In the genomic region with DNA sequence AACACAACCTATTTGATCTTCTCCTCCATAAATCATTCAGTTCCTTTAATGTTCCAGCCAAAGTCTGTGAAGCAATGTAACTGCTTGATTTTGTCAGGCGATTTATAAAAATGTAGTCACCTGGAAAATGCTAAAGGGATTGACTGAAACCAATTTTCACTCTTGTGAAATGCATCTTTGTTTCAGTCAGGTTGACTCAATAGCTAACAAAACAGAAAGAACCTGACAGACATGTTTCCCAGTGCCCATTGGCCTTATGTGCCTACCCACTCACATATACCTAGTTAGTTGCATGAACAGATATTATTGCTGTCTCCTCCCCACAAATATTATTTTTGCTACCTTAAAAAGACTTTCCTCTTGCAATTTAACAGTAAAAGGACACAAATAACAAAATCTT, we compare ENCODE assay signal across 21 cellular contexts.
DNase-seq lines count a peak whose midpoint lies in the region; ATAC-seq and TF ChIP-seq lines count a peak whose summit lies in the region.
"Had no signal": no experiment of that assay in that cellular context is flagged by ENCODE, and none has a peak within 500 bp of the region (broad histone marks: within the 10 kb centered on the region; RNA-seq: fewer than 3 reads in every experiment).

No MANE protein-coding gene starts in this region.

- H2BK15ac ChIP-seq in mesendoderm (replicated peaks; ENCODE audit: low read depth) = no peak overlapping the region

- no peak overlapping the region for H4K5ac ChIP-seq in mesendoderm (ENCODE audit: low read length)

- H4K8ac ChIP-seq in mesendoderm (ENCODE audit: low read depth, low read length) = no peak overlapping the region

- H3K27me3 ChIP-seq in CD4-positive, alpha-beta memory T cell (ENCODE audit: insufficient read depth, low read length) = no peaks in the 10 kb centered on the region
- no peaks in the 10 kb centered on the region for H3K27me3 ChIP-seq in mesendoderm (ENCODE audit: insufficient read depth, low read length, poor library complexity)
- H3K27me3 ChIP-seq in foreskin keratinocyte = no peaks in the 10 kb centered on the region
- H3K27me3 ChIP-seq: MG63 had no signal

- no peak overlapping the region for H3K56ac ChIP-seq in mesendoderm (ENCODE audit: low read length)

- no peak overlapping the region for H3K18ac ChIP-seq in mesendoderm (ENCODE audit: low read length)

- H2BK5ac ChIP-seq in mesendoderm (ENCODE audit: low read length) = no peak overlapping the region

- H3K27me3 Mint-ChIP-seq in activated CD4-positive, alpha-beta T cell treated with anti-CD3 and anti-CD28 coated beads, Interleukin-2, amount 10 ng/mL, durations not matched to agents 24 days and 14 days = no peaks in the 10 kb centered on the region
- no peaks in the 10 kb centered on the region for H3K27me3 Mint-ChIP-seq in CD4-positive, alpha-beta memory T cell
- H3K27me3 Mint-ChIP-seq in activated CD8-positive, alpha-beta T cell treated with anti-CD3 and anti-CD28 coated beads, Interleukin-2, amount 10 ng/mL, durations not matched to agents 7 days and 5 days (ENCODE audit: low read depth) = no peaks in the 10 kb centered on the region
- peaks cover 0 to 3% (median 0%) of the 10 kb centered on the region in 3 donors for H3K27me3 Mint-ChIP-seq in immature natural killer cell (ENCODE audit: low read depth in 3 of 3)
- H3K27me3 Mint-ChIP-seq: activated naive CD8-positive, alpha-beta T cell had no signal

- ATAC-seq in activated CD8-positive, alpha-beta T cell treated with anti-CD3 and anti-CD28 coated beads, Interleukin-2, amount 10 ng/mL, durations not matched to agents 7 days and 5 days = no peak
- ATAC-seq in HG02798 (IDR thresholded peaks at IDR 0.05; ENCODE audit: poor library complexity, unreplicated experiment) (no peak), foreskin keratinocyte (no peak)
- ATAC-seq: K562, left cardiac atrium, psoas muscle had no signal

- peaks cover 35% of the 10 kb centered on the region for H3K4me1 Mint-ChIP-seq in activated CD4-positive, alpha-beta T cell treated with anti-CD3 and anti-CD28 coated beads, Interleukin-2, amount 10 ng/mL, durations not matched to agents 24 days and 14 days
- peaks cover 24 to 57% (median 42%) of the 10 kb centered on the region in 4 donors for H3K4me1 Mint-ChIP-seq in CD4-positive, alpha-beta memory T cell
- peaks cover 33% of the 10 kb centered on the region for H3K4me1 Mint-ChIP-seq in activated CD8-positive, alpha-beta T cell treated with anti-CD3 and anti-CD28 coated beads, Interleukin-2, amount 10 ng/mL, durations not matched to agents 7 days and 5 days (ENCODE audit: low read depth)
- peaks cover 47 to 53% of the 10 kb centered on the region in 2 donors for H3K4me1 Mint-ChIP-seq in immature natural killer cell

- H3K23ac ChIP-seq in mesendoderm (ENCODE audit: low read length) = no peak overlapping the region

- CTCF ChIA-PET in CD4-positive, alpha-beta memory T cell (lab: Charles Lee; ENCODE audit: partially characterized antibody) = no interaction called here
- CTCF ChIA-PET in activated CD8-positive, alpha-beta T cell treated with anti-CD3 and anti-CD28 coated beads, Interleukin-2, amount 10 ng/mL, durations not matched to agents 7 days and 5 days (lab: Charles Lee) = interaction anchor here (0.7 to 0.9 kb wide), 2 partner anchors 8 to 9 kb away, joined by 3 read pairs; no protein-coding TSS in a partner anchor

- no peak for DNase-seq in activated CD4-positive, alpha-beta T cell treated with anti-CD3 and anti-CD28 coated beads, Interleukin-2, amount 10 ng/mL, durations not matched to agents 24 days and 14 days
- no peak for DNase-seq in activated CD4-positive, alpha-beta T cell treated with anti-CD3 and anti-CD28 coated beads, Interleukin-2, amount 50 U/mL, for 4 hours
- no peak for DNase-seq in CD4-positive, alpha-beta memory T cell
- DNase-seq in activated CD8-positive, alpha-beta T cell treated with anti-CD3 and anti-CD28 coated beads, Interleukin-2, amount 10 ng/mL, durations not matched to agents 7 days and 5 days = no peak
- DNase-seq in immature natural killer cell (no peak), mesendoderm (no peak), foreskin keratinocyte (no peak)
- DNase-seq: activated CD4-positive, CD25-positive, alpha-beta regulatory T cell treated with anti-CD3 and anti-CD28 coated beads, Interleukin-2, amount 50 U/mL, for 72 hours; activated CD8-positive, alpha-beta memory T cell treated with anti-CD3 and anti-CD28 coated beads, Interleukin-2, amount 50 U/mL, for 4 hours; left cardiac atrium; MG63; NCI-H1417 treated with DMSO at 0.1 percent for 48 hours; NCI-H2107; NCI-H446 treated with DMSO at 0.1 percent for 48 hours; nucleus accumbens; psoas muscle; SHP77 treated with DMSO at 0.1 percent for 48 hours had no signal

- no peak overlapping the region for H3K4me2 ChIP-seq in mesendoderm (ENCODE audit: low read length)

- no peaks in the 10 kb centered on the region for H3K36me3 ChIP-seq in CD4-positive, alpha-beta memory T cell (ENCODE audit: insufficient read depth, low read length)
- no peaks in the 10 kb centered on the region for H3K36me3 ChIP-seq in mesendoderm (ENCODE audit: control insufficient read depth, insufficient read depth, low read length)
- H3K36me3 ChIP-seq: MG63 had no signal

- H3K79me1 ChIP-seq in mesendoderm (ENCODE audit: low read length) = no peaks in the 10 kb centered on the region

- H3K4me1 ChIP-seq in CD4-positive, alpha-beta memory T cell (ENCODE audit: insufficient read depth, low read length) = peaks cover 58% of the 10 kb centered on the region
- no peaks in the 10 kb centered on the region for H3K4me1 ChIP-seq in mesendoderm (ENCODE audit: control insufficient read depth, low read depth, low read length)
- H3K4me1 ChIP-seq in foreskin keratinocyte = no peaks in the 10 kb centered on the region
- H3K4me1 ChIP-seq: psoas muscle had no signal

- H3K4me3 Mint-ChIP-seq in activated CD4-positive, alpha-beta T cell treated with anti-CD3 and anti-CD28 coated beads, Interleukin-2, amount 10 ng/mL, durations not matched to agents 24 days and 14 days = no peak overlapping the region
- H3K4me3 Mint-ChIP-seq in CD4-positive, alpha-beta memory T cell = peak overlapping the region in 6 of 8 donors; percentile 66 to 98 (median 80)
- no peak overlapping the region for H3K4me3 Mint-ChIP-seq in activated CD8-positive, alpha-beta T cell treated with anti-CD3 and anti-CD28 coated beads, Interleukin-2, amount 10 ng/mL, durations not matched to agents 7 days and 5 days
- peak overlapping the region in 4 of 5 donors; percentile 16 to 99 (median 74) for H3K4me3 Mint-ChIP-seq in immature natural killer cell
- H3K4me3 Mint-ChIP-seq: activated naive CD8-positive, alpha-beta T cell had no signal

- H3K9ac ChIP-seq in mesendoderm (ENCODE audit: low read length) = no peak overlapping the region

- no peaks in the 10 kb centered on the region for H3K9me3 Mint-ChIP-seq in activated CD4-positive, alpha-beta T cell treated with anti-CD3 and anti-CD28 coated beads, Interleukin-2, amount 10 ng/mL, durations not matched to agents 24 days and 14 days
- H3K9me3 Mint-ChIP-seq in CD4-positive, alpha-beta memory T cell = no peaks in the 10 kb centered on the region
- no peaks in the 10 kb centered on the region for H3K9me3 Mint-ChIP-seq in activated CD8-positive, alpha-beta T cell treated with anti-CD3 and anti-CD28 coated beads, Interleukin-2, amount 10 ng/mL, durations not matched to agents 7 days and 5 days (ENCODE audit: insufficient read depth)
- no peaks in the 10 kb centered on the region for H3K9me3 Mint-ChIP-seq in immature natural killer cell

- POLR2A ChIA-PET in CD4-positive, alpha-beta memory T cell (lab: Charles Lee; ENCODE audit: partially characterized antibody) = no interaction called here
- POLR2A ChIA-PET in activated CD8-positive, alpha-beta T cell treated with anti-CD3 and anti-CD28 coated beads, Interleukin-2, amount 10 ng/mL, durations not matched to agents 7 days and 5 days (lab: Charles Lee) = no interaction called here

- no peaks in the 10 kb centered on the region for H3K79me2 ChIP-seq in mesendoderm (ENCODE audit: control insufficient read depth, insufficient read depth, low read length)

- no peak overlapping the region for H3K27ac ChIP-seq in CD4-positive, alpha-beta memory T cell (ENCODE audit: low read depth, low read length)
- no peak overlapping the region for H3K27ac ChIP-seq in mesendoderm (ENCODE audit: low read depth, low read length)
- no peak overlapping the region for H3K27ac ChIP-seq in foreskin keratinocyte
- H3K27ac ChIP-seq: epithelial cell of prostate, psoas muscle had no signal

- WGBS in mesendoderm (ENCODE audit: extremely low coverage, insufficient coverage, low lambda C conversion rate) = no CpG with 5 or more reads among the region's 1 CpG

- intact Hi-C loops in activated CD4-positive, alpha-beta T cell treated with anti-CD3 and anti-CD28 coated beads, Interleukin-2, amount 10 ng/mL, durations not matched to agents 24 days and 14 days (cut with micrococcal nuclease) = loop anchor here (2.0 kb wide), 1 partner anchor 13 kb away; no protein-coding TSS in a partner anchor
- intact Hi-C loops in CD4-positive, alpha-beta memory T cell (cut with micrococcal nuclease) = loop anchor here (5.0 kb wide), 3 partner anchors 135 to 315 kb away; no protein-coding TSS in a partner anchor

- peak overlapping the region; percentile 47 for H3K27ac Mint-ChIP-seq in activated CD4-positive, alpha-beta T cell treated with anti-CD3 and anti-CD28 coated beads, Interleukin-2, amount 10 ng/mL, durations not matched to agents 24 days and 14 days
- H3K27ac Mint-ChIP-seq in CD4-positive, alpha-beta memory T cell = peak overlapping the region; percentile 44 to 95 (median 85)
- H3K27ac Mint-ChIP-seq in activated CD8-positive, alpha-beta T cell treated with anti-CD3 and anti-CD28 coated beads, Interleukin-2, amount 10 ng/mL, durations not matched to agents 7 days and 5 days = peak overlapping the region; percentile 87
- peak overlapping the region; percentile 32 to 98 (median 92) for H3K27ac Mint-ChIP-seq in immature natural killer cell
- H3K27ac Mint-ChIP-seq: activated naive CD8-positive, alpha-beta T cell had no signal

- no peaks in the 10 kb centered on the region for H3K9me3 ChIP-seq in CD4-positive, alpha-beta memory T cell (ENCODE audit: control insufficient read depth in 1 of 2, low read length in 2 of 2)
- H3K9me3 ChIP-seq: MG63, psoas muscle had no signal

- H2BK120ac ChIP-seq in mesendoderm (ENCODE audit: low read depth, low read length) = no peak overlapping the region

- TF ChIP-seq CTCF in foreskin keratinocyte (conservative IDR thresholded peaks at IDR 0.05) = no peak

- no peaks in the 10 kb centered on the region for H3K36me3 Mint-ChIP-seq in activated CD4-positive, alpha-beta T cell treated with anti-CD3 and anti-CD28 coated beads, Interleukin-2, amount 10 ng/mL, durations not matched to agents 24 days and 14 days (ENCODE audit: low read depth)
- peaks cover 0 to 9% of the 10 kb centered on the region in 2 donors for H3K36me3 Mint-ChIP-seq in CD4-positive, alpha-beta memory T cell
- H3K36me3 Mint-ChIP-seq in activated CD8-positive, alpha-beta T cell treated with anti-CD3 and anti-CD28 coated beads, Interleukin-2, amount 10 ng/mL, durations not matched to agents 7 days and 5 days (ENCODE audit: low read depth) = peaks cover 25% of the 10 kb centered on the region
- peaks cover 4 to 6% (median 4%) of the 10 kb centered on the region in 3 donors for H3K36me3 Mint-ChIP-seq in immature natural killer cell
- H3K36me3 Mint-ChIP-seq: activated naive CD8-positive, alpha-beta T cell had no signal

- H2AK5ac ChIP-seq in mesendoderm (ENCODE audit: low read length) = no peak overlapping the region

- no peak overlapping the region for H3K4ac ChIP-seq in mesendoderm (ENCODE audit: low read depth, low read length)

- peak overlapping the region in 1 of 2 donors; percentile 15 for H3K4me3 ChIP-seq in CD4-positive, alpha-beta memory T cell (ENCODE audit: low read length in 2 of 2)
- no peak overlapping the region for H3K4me3 ChIP-seq in mesendoderm (ENCODE audit: low read length)
- H3K4me3 ChIP-seq: K562, MG63, psoas muscle had no signal

Comparison
In these comparisons a context has a peak if more than half of its experiments do, and no peak if none do; other contexts are left out.
1. H3K4me3 Mint-ChIP-seq: peak in CD4-positive, alpha-beta memory T cell (6 of 8) and immature natural killer cell (4 of 5); none in activated CD4-positive, alpha-beta T cell treated with anti-CD3 and anti-CD28 coated beads, Interleukin-2, amount 10 ng/mL, durations not matched to agents 24 days and 14 days (single experiment) and activated CD8-positive, alpha-beta T cell treated with anti-CD3 and anti-CD28 coated beads, Interleukin-2, amount 10 ng/mL, durations not matched to agents 7 days and 5 days (single experiment).
2. Peak in every context shown above with its lines, with median percentiles within 50 percentile points of each other: H3K27ac Mint-ChIP-seq.